ENCODE assay signal across 2 cellular contexts in the genomic region with DNA sequence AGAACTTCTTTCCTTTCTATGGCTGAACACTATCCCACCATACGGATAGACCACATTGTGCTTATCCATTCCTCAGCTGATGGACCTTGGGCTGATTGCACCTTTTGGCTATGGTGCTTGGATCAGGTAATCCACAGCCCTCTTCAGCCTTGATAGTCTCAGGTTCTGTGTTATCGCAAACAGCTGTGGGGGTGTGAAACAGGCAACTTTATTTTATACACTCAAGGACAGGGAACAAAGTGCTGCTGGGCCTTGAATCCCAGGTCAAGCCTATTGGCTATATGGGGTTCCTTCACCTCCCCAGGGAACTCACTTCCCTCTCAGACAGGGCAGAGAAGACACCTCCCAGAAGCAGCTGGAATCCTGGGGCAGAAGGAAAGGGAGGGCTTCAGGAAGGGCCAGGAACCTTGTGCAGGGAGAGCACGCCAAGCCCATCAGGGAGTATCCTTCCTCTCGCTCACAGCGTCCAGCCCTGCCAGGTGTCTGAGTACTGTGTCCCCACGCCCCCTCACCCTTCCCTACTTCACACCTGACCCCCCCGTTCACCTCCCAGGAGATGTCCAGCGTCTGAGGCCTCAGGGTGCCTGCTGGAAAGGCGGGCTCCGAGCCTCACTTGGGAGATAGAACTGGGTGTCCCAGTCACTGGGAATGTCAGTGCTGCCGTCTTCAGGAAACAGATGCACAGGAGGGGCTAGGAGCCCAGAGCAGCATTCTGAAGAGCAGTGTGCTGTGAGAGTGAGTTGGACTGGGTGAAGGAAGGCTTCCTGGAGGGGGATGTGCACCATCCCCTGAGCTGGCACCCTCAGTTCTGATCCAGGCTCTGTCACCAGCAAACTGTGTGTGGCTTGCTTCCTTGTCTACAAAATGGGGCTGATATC.
TF ChIP-seq lines count a peak whose summit lies in the region.

No MANE protein-coding gene starts in this region.

TF ChIP-seq in K562, 482 proteins besides CTCF, POLR2A, EP300 and RAD21:
- TF ChIP-seq, protein P1, sequence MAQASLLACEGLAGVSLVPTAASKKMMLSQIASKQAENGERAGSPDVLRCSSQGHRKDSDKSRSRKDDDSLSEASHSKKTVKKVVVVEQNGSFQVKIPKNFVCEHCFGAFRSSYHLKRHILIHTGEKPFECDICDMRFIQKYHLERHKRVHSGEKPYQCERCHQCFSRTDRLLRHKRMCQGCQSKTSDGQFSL (CRISPR knock-in tag; IDR thresholded peaks at IDR 0.05): no peak
- TF ChIP-seq, protein P1 (tag; IDR thresholded peaks at IDR 0.05): peak in 1 of 2 experiments; percentile 59; a peak in 1 of 4 replicates
- TF ChIP-seq, protein P2, sequence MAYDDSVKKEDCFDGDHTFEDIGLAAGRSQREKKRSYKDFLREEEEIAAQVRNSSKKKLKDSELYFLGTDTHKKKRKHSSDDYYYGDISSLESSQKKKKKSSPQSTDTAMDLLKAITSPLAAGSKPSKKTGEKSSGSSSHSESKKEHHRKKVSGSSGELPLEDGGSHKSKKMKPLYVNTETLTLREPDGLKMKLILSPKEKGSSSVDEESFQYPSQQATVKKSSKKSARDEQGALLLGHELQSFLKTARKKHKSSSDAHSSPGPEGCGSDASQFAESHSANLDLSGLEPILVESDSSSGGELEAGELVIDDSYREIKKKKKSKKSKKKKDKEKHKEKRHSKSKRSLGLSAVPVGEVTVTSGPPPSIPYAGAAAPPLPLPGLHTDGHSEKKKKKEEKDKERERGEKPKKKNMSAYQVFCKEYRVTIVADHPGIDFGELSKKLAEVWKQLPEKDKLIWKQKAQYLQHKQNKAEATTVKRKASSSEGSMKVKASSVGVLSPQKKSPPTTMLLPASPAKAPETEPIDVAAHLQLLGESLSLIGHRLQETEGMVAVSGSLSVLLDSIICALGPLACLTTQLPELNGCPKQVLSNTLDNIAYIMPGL (CRISPR knock-in tag; IDR thresholded peaks at IDR 0.05): no peak
- TF ChIP-seq, protein P3, sequence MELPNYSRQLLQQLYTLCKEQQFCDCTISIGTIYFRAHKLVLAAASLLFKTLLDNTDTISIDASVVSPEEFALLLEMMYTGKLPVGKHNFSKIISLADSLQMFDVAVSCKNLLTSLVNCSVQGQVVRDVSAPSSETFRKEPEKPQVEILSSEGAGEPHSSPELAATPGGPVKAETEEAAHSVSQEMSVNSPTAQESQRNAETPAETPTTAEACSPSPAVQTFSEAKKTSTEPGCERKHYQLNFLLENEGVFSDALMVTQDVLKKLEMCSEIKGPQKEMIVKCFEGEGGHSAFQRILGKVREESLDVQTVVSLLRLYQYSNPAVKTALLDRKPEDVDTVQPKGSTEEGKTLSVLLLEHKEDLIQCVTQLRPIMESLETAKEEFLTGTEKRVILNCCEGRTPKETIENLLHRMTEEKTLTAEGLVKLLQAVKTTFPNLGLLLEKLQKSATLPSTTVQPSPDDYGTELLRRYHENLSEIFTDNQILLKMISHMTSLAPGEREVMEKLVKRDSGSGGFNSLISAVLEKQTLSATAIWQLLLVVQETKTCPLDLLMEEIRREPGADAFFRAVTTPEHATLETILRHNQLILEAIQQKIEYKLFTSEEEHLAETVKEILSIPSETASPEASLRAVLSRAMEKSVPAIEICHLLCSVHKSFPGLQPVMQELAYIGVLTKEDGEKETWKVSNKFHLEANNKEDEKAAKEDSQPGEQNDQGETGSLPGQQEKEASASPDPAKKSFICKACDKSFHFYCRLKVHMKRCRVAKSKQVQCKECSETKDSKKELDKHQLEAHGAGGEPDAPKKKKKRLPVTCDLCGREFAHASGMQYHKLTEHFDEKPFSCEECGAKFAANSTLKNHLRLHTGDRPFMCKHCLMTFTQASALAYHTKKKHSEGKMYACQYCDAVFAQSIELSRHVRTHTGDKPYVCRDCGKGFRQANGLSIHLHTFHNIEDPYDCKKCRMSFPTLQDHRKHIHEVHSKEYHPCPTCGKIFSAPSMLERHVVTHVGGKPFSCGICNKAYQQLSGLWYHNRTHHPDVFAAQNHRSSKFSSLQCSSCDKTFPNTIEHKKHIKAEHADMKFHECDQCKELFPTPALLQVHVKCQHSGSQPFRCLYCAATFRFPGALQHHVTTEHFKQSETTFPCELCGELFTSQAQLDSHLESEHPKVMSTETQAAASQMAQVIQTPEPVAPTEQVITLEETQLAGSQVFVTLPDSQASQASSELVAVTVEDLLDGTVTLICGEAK (IDR thresholded peaks at IDR 0.05): peak; percentile 88
- TF ChIP-seq, protein P3 (CRISPR knock-in tag; IDR thresholded peaks at IDR 0.05): peak; percentile 53; the same call in 1 of the 2 replicates

TF ChIP-seq in H1, 55 proteins besides CTCF, POLR2A, EP300 and RAD21:
- TF ChIP-seq, protein P4, sequence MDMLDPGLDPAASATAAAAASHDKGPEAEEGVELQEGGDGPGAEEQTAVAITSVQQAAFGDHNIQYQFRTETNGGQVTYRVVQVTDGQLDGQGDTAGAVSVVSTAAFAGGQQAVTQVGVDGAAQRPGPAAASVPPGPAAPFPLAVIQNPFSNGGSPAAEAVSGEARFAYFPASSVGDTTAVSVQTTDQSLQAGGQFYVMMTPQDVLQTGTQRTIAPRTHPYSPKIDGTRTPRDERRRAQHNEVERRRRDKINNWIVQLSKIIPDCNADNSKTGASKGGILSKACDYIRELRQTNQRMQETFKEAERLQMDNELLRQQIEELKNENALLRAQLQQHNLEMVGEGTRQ (IDR thresholded peaks at IDR 0.05; ENCODE audit: low read length): no peak
- TF ChIP-seq KDM5A (IDR thresholded peaks at IDR 0.05; ENCODE audit: low read length) (no peak), HDAC2 (IDR thresholded peaks at IDR 0.05; ENCODE audit: borderline replicate concordance in 1 of 2, low read depth in 2 of 2, low read length in 2 of 2) (no peak)
